In genomic region chr11:10742460-10743208, GRCh38 we compare ENCODE assay signal across 1 cellular context.
TF ChIP-seq lines count a peak whose summit lies in the region.

No MANE protein-coding gene starts in this region.

TF ChIP-seq in K562, 482 proteins besides CTCF, POLR2A, EP300 and RAD21 (continued from another document and continues in another):
- TF ChIP-seq NR0B1 (IDR thresholded peaks at IDR 0.05; ENCODE audit: partially characterized antibody) (no peak), ATF7 (IDR thresholded peaks at IDR 0.05) (peak; percentile 55; the same call in 1 of the 2 replicates), GMEB1 (CRISPR knock-in tag; IDR thresholded peaks at IDR 0.05) (0 out of 2 replicates have a peak, but pooled peaks have one; percentile 24), KLF6 (CRISPR knock-in tag; IDR thresholded peaks at IDR 0.05; ENCODE audit: borderline replicate concordance) (no peak), ZNF224 (CRISPR knock-in tag; IDR thresholded peaks at IDR 0.05) (no peak), ZNF398 (CRISPR knock-in tag; IDR thresholded peaks at IDR 0.05) (no peak), ZNF511 (CRISPR knock-in tag; IDR thresholded peaks at IDR 0.05) (no peak), GTF2E2 (tag; IDR thresholded peaks at IDR 0.05) (no peak; the same call in 1 of the 2 replicates), THAP7 (CRISPR knock-in tag; IDR thresholded peaks at IDR 0.05) (no peak), NCOA2 (IDR thresholded peaks at IDR 0.05; ENCODE audit: partially characterized antibody in 2 of 2) (no peak), SNAPC5 (CRISPR knock-in tag; IDR thresholded peaks at IDR 0.05) (no peak), ZNF384 (IDR thresholded peaks at IDR 0.05; ENCODE audit: low read depth, low read length) (no peak), POLR2AphosphoS2 (IDR thresholded peaks at IDR 0.05; ENCODE audit: low read length) (no peak), ZNF239 (CRISPR knock-in tag; IDR thresholded peaks at IDR 0.05) (no peak; the same call in 1 of the 2 replicates), STAT6 (CRISPR knock-in tag; IDR thresholded peaks at IDR 0.05) (no peak), RHOXF2B (CRISPR knock-in tag; conservative IDR thresholded peaks at IDR 0.05) (no peak), PRMT5 (CRISPR knock-in tag; IDR thresholded peaks at IDR 0.05) (no peak), ARID3A (IDR thresholded peaks at IDR 0.05; ENCODE audit: borderline replicate concordance, low read depth, low read length) (no peak), USF1 (CRISPR knock-in tag; IDR thresholded peaks at IDR 0.05) (no peak), IRF2 (CRISPR knock-in tag; IDR thresholded peaks at IDR 0.05) (no peak), NFIC (IDR thresholded peaks at IDR 0.05) (0 out of 2 replicates have a peak, but pooled peaks have one; percentile 7), NBN (IDR thresholded peaks at IDR 0.05; ENCODE audit: low read depth) (no peak), TARDBP (IDR thresholded peaks at IDR 0.05) (no peak; the same call in 1 of the 2 replicates), HMG20A (CRISPR knock-in tag; conservative IDR thresholded peaks at IDR 0.05) (no peak), FOS (IDR thresholded peaks at IDR 0.05; ENCODE audit: extremely low read depth, insufficient read length) (peak; percentile 34), ZNF445 (CRISPR knock-in tag; IDR thresholded peaks at IDR 0.05; ENCODE audit: low read depth) (no peak), CCAR2 (IDR thresholded peaks at IDR 0.05; ENCODE audit: low read depth, low read length) (no peak), ZNF740 (CRISPR knock-in tag; IDR thresholded peaks at IDR 0.05) (no peak), ZNF740 (tag; IDR thresholded peaks at IDR 0.05) (no peak), SNIP1 (IDR thresholded peaks at IDR 0.05; ENCODE audit: low read depth) (no peak), ZNF717 (CRISPR knock-in tag; IDR thresholded peaks at IDR 0.05) (no peak), PKNOX1 (IDR thresholded peaks at IDR 0.05) (peak; percentile 83), RBM14 (IDR thresholded peaks at IDR 0.05; ENCODE audit: borderline replicate concordance, insufficient read depth, low read depth, low read length) (no peak), ZNF507 (tag; conservative IDR thresholded peaks at IDR 0.05) (no peak), ZBTB26 (CRISPR knock-in tag; IDR thresholded peaks at IDR 0.05) (no peak), CBX8 (IDR thresholded peaks at IDR 0.05; ENCODE audit: borderline replicate concordance, extremely low read depth, low read depth, low read length, poor library complexity, severe bottlenecking) (no peak), KAT8 (IDR thresholded peaks at IDR 0.05; ENCODE audit: low read depth) (no peak), ZNF79 (CRISPR knock-in tag; IDR thresholded peaks at IDR 0.05; ENCODE audit: low read depth) (no peak), NRF1 (conservative IDR thresholded peaks at IDR 0.05 in 1 of 2, IDR thresholded peaks at IDR 0.05 in 1 of 2) (peak; percentile 82 to 84), CXXC5 (CRISPR knock-in tag; IDR thresholded peaks at IDR 0.05) (peak; percentile 97), SOX6 (IDR thresholded peaks at IDR 0.05) (peak; percentile 90), MTA2 (IDR thresholded peaks at IDR 0.05; ENCODE audit: low read depth) (peak; percentile 69; the same call in 1 of the 2 replicates), CBX3 (IDR thresholded peaks at IDR 0.05; ENCODE audit: borderline replicate concordance in 1 of 2, low read length in 2 of 2) (no peak), BRF1 (IDR thresholded peaks at IDR 0.05; ENCODE audit: borderline replicate concordance, extremely low read depth, insufficient read length) (no peak)
